11 cellular contexts compared by ENCODE assay signal in the genomic region with DNA sequence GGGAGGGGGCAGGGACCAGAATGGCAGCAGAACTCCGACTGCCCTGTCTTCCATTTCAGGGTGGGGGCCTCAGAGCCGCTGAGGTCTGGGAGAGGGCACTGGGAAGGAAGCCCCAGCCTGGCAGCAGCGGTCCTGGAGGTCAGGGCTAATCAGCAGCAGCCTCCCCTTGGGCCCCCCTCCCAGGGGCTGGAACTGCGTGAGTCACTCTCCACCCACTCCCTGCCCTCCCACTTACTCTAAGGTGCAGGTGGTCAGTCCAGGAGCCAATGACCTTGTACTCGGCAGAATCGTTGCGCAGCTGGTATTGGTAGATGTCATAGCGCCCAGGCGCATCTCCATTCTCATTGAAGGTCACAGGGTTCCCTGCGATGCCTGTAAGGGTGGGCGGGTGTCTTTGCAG.
"Had no signal": no experiment of that assay in that cellular context is flagged by ENCODE, and none has a peak within 500 bp of the region (broad histone marks: within the 10 kb centered on the region; RNA-seq: fewer than 3 reads in every experiment).

No MANE protein-coding gene starts in this region.

- H2AFZ ChIP-seq: GM23248, GM23338 had no signal

- DNase-seq: GM23248, GOT3, H7, H9, HCEC 1CT, HFFc6 had no signal

- H3K4me1 ChIP-seq: HAP-1 had no signal

- H3K36me3 ChIP-seq: HAP-1 had no signal

- H3K9ac ChIP-seq: GM23248 had no signal

- H3K27ac ChIP-seq: GM23248 had no signal

- H3K4me2 ChIP-seq: GM23338 had no signal

- H3K9me3 ChIP-seq: HAP-1 had no signal

- ATAC-seq: GM23338, HCT116 had no signal

- H3K4me3 ChIP-seq: GM23248, GM23338, HAP-1 had no signal

- FAIRE-seq: H1, H54 had no signal
